9 cellular contexts compared by ENCODE assay signal in the genomic region with DNA sequence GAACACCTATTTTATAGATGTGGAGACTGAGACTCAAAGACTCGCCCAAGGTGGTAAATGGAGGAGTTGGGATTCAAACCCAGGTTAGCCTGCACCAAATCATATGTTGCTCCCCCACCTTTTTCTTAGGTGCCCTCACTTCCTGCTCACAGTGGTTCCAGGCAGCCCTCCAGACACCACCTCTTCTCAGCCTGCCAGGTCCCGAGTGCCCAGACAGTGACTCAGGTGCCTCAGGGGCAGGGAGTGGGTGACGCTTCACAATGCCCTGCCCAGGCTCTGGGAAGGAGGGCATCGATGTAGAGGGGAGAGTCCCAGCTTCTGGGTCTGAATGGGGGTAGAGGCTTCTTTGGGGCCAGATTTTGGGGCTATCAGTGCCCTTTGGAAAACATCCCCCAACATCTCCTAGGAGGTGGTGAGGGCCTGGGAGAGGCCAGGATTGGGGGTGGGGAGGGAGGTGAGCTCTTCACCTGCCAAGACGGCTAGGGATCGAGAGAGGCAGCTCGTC. TPM values are rescaled to one million over a fixed set of nuclear protein-coding genes. Genes with fewer than 3 reads are reported as not detected.
A peak's percentile ranks its signal among the peaks of the same experiment; 100 is the strongest.
DNase-seq lines count a peak whose midpoint lies in the region; ATAC-seq and TF ChIP-seq lines count a peak whose summit lies in the region.
"Had no signal": no experiment of that assay in that cellular context is flagged by ENCODE, and none has a peak within 500 bp of the region (broad histone marks: within the 10 kb centered on the region; RNA-seq: fewer than 3 reads in every experiment).

No MANE protein-coding gene starts in this region.

- H3K27me3 ChIP-seq in PC-3 (ENCODE audit: low read length) (no peaks in the 10 kb centered on the region), esophagus squamous epithelium (no peaks in the 10 kb centered on the region), psoas muscle (ENCODE audit: insufficient read depth in 3 of 3, low read length in 2 of 3) (no peaks in the 10 kb centered on the region)

- no peaks in the 10 kb centered on the region for H3F3A ChIP-seq in PC-3 (ENCODE audit: low read length, unreplicated experiment)

- no TSS peak for BruUV-seq in PC-3 (replicated peaks; lab: Mats Ljungman, UMichigan)

- POLR2A ChIA-PET in PC-3 (lab: Charles Lee; ENCODE audit: unreplicated experiment) = interaction anchor here (0.5 to 1.1 kb wide), 4 partner anchors 20 to 44 kb away, joined by 3 to 10 read pairs (median 8); partner anchors contain the start of genes ANKZF1, ATG9A, GLB1L and STK16

- H4K20me1 ChIP-seq in PC-3 (ENCODE audit: low read length) = no peaks in the 10 kb centered on the region

- TF ChIP-seq CTCF in PC-3 (conservative IDR thresholded peaks at IDR 0.05; ENCODE audit: low read depth, low read length) (no peak), esophagus squamous epithelium (IDR thresholded peaks at IDR 0.05) (no peak), psoas muscle (IDR thresholded peaks at IDR 0.05) (no peak)

- peaks cover 34% of the 10 kb centered on the region for H3K4me1 ChIP-seq in PC-3 (ENCODE audit: insufficient read depth, low read length)
- peaks cover 13 to 54% (median 27%) of the 10 kb centered on the region in 3 donors for H3K4me1 ChIP-seq in esophagus squamous epithelium
- H3K4me1 ChIP-seq in psoas muscle = peaks cover 16% of the 10 kb centered on the region

- peak overlapping the region; percentile 59 for H3K9ac ChIP-seq in PC-3 (ENCODE audit: low read length)

- peak overlapping the region; percentile 30; the same call in 1 of the 2 replicates for H2AFZ ChIP-seq in PC-3 (ENCODE audit: low read length)

- H3K27ac ChIP-seq in PC-3 (ENCODE audit: low read length) = peak overlapping the region; percentile 86
- peak overlapping the region; percentile 85 to 91 (median 90) for H3K27ac ChIP-seq in esophagus squamous epithelium
- H3K27ac ChIP-seq in psoas muscle = peak overlapping the region; percentile 89

- H3K4me2 ChIP-seq in PC-3 (ENCODE audit: low read length) = peak overlapping the region; percentile 76

- H3K4me3 ChIP-seq in PC-3 (ENCODE audit: low read length) (peak overlapping the region; percentile 47), esophagus squamous epithelium (no peak overlapping the region), psoas muscle (no peak overlapping the region)

- intact Hi-C loops in PC-3 (cut with micrococcal nuclease) (loop anchor here (2.0 kb wide), 1 partner anchor 25 kb away; no protein-coding TSS in a partner anchor), esophagus squamous epithelium (cut with DNase I) (no loop called here), psoas muscle (cut with DNase I) (loop anchor here in 1 of 2 donors (2.0 kb wide), 1 partner anchor 19 kb away; no protein-coding TSS in a partner anchor)

- TF ChIP-seq POLR2A in esophagus squamous epithelium (IDR thresholded peaks at IDR 0.05) = no peak

- H3K79me2 ChIP-seq in PC-3 (ENCODE audit: low read length) = no peaks in the 10 kb centered on the region

- WGBS in esophagus squamous epithelium, 2 donors = 38 to 63% methylated on average over 2 to 7 of the region's 7 CpGs
- 42 to 62% (median 48%) methylated on average over 7 of the region's 7 CpGs for WGBS in psoas muscle, 3 donors

- ATAC-seq in PC-3 (peak; percentile 74), psoas muscle (peak; percentile 50 to 82 (median 74)), GM18858 (IDR thresholded peaks at IDR 0.05; ENCODE audit: unreplicated experiment) (no peak), HG02885 (IDR thresholded peaks at IDR 0.05; ENCODE audit: poor library complexity, unreplicated experiment) (no peak)

- CTCF ChIA-PET in PC-3 (lab: Charles Lee) = interaction anchor here (0.9 to 1.1 kb wide), 3 partner anchors 21 to 56 kb away, joined by 3 to 9 read pairs (median 4); partner anchors contain the start of gene GLB1L

- H3K36me3 ChIP-seq in PC-3 (ENCODE audit: low read depth, low read length) (no peaks in the 10 kb centered on the region), esophagus squamous epithelium (no peaks in the 10 kb centered on the region), psoas muscle (ENCODE audit: insufficient read depth in 1 of 2, low read depth in 1 of 2) (no peaks in the 10 kb centered on the region)

- no peaks in the 10 kb centered on the region for H3K9me3 ChIP-seq in PC-3 (ENCODE audit: low read length)
- H3K9me3 ChIP-seq in esophagus squamous epithelium = no peaks in the 10 kb centered on the region
- H3K9me3 ChIP-seq in psoas muscle = no peaks in the 10 kb centered on the region

- no peaks in the 10 kb centered on the region for H3K9me2 ChIP-seq in PC-3 (replicated peaks; ENCODE audit: low read length)

- peak; percentile 55 for DNase-seq in EH (ENCODE audit: low read depth)
- DNase-seq in PC-3 = peak; percentile 92
- DNase-seq in esophagus squamous epithelium (lab: John Stamatoyannopoulos, UW) = no peak
- no peak for DNase-seq in psoas muscle
- no peak for DNase-seq in DMS53 treated with DMSO at 0.1 percent for 48 hours (lab: John Stamatoyannopoulos, UW; ENCODE audit: unreplicated experiment)
- DNase-seq in activated CD4-positive, alpha-beta T cell treated with anti-CD3 and anti-CD28 coated beads for 4 hours = no peak
- DNase-seq: activated gamma-delta T cell had no signal

RNA-seq across cellular contexts. Expression of gene DNAJB2, which starts 5.2 kb away (rescaled TPM):
- total RNA-seq in PC-3 (2014; rRNA removed) (62.3 and 98.4 TPM in 2 replicates), esophagus squamous epithelium (10 to 100 TPM; 30.3 to 72.6 (median 35.1) TPM), psoas muscle (100 to 1,000 TPM in 3 of 4 donors, 10 to 100 TPM in 1; 93.1 to 173 (median 117) TPM)
- polyA plus RNA-seq in psoas muscle = 100 to 1,000 TPM in 2 of 3 donors, 10 to 100 TPM in 1; 99.6 to 204 (median 100) TPM

RNA-seq across cellular contexts. Expression of gene TUBA4A, which starts 20.2 kb away (rescaled TPM):
- total RNA-seq in PC-3 (2014; rRNA removed) = 75.4 and 87.9 TPM in 2 replicates
- total RNA-seq in esophagus squamous epithelium = 100 to 1,000 TPM; 104 to 258 (median 169) TPM
- total RNA-seq in psoas muscle = 100 to 1,000 TPM; 522 to 707 (median 613) TPM
- 100 to 1,000 TPM; 291 to 618 (median 508) TPM for polyA plus RNA-seq in psoas muscle

RNA-seq across cellular contexts. Expression of gene TUBA4B, which starts 20.9 kb away (rescaled TPM):
- not detected in 2 replicates for total RNA-seq in PC-3 (2014; rRNA removed)
- total RNA-seq in esophagus squamous epithelium = not detected
- not detected for total RNA-seq in psoas muscle
- polyA plus RNA-seq in psoas muscle = under 1 TPM in 1 of 3 donors, not detected in 2; 0.06 TPM

RNA-seq across cellular contexts. Expression of gene STK16, which starts 28.7 kb away (rescaled TPM):
- 13.8 and 16.3 TPM in 2 replicates for total RNA-seq in PC-3 (2014; rRNA removed)
- total RNA-seq in esophagus squamous epithelium = 10 to 100 TPM in 3 of 4 donors, 1 to 10 TPM in 1; 8.6 to 27.4 (median 19.3) TPM
- total RNA-seq in psoas muscle = 10 to 100 TPM; 11.6 to 16.7 (median 14.3) TPM
- polyA plus RNA-seq in psoas muscle = 10 to 100 TPM; 15.8 to 38.5 (median 29.7) TPM

RNA-seq across cellular contexts. Expression of gene GLB1L, which starts 28.7 kb away (rescaled TPM):
- total RNA-seq in PC-3 (2014; rRNA removed) (6.0 and 6.1 TPM in 2 replicates), esophagus squamous epithelium (1 to 10 TPM; 1.2 to 2.3 (median 1.7) TPM), psoas muscle (1 to 10 TPM in 1 of 4 donors, under 1 TPM in 3; 0.59 to 1.6 (median 0.92) TPM)
- polyA plus RNA-seq in psoas muscle = 1 to 10 TPM in 1 of 3 donors, under 1 TPM in 2; 0.55 to 3.7 (median 0.82) TPM

Comparison
In these comparisons a context has a peak if more than half of its experiments do, and no peak if none do; other contexts are left out.
1. DNase-seq: peak in EH (single experiment) and PC-3 (single experiment); none in esophagus squamous epithelium (single experiment), psoas muscle (0 of 2), DMS53 treated with DMSO at 0.1 percent for 48 hours (single experiment) and activated CD4-positive, alpha-beta T cell treated with anti-CD3 and anti-CD28 coated beads for 4 hours (0 of 2).
2. ATAC-seq: peak in PC-3 (single experiment) and psoas muscle (4 of 4); none in GM18858 (single experiment) and HG02885 (single experiment).
3. Peak in every context shown above with its lines, with median percentiles within 50 percentile points of each other: H3K27ac ChIP-seq.